ENCODE assay signal across 33 cellular contexts in the genomic region with DNA sequence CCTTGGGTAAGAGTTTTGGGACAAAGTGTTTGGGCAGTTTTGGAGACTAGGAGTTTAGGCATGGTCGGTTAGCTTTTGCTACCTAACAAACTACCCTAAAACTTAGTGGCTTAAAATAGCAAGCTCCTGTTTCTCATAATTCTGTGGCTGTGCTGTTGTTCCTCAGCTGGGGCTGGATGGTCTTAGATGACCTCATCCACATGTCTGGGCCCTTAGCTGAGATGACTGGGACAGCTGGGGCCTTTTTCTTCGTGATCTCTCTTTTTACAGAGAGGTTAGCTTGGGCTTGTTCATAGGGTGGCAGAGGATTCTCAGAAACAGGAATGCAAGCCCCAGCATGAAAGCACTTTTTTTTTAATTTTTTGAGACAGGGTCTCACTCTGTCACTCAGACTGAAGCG. TPM values are rescaled to one million over a fixed set of nuclear protein-coding genes. Genes with fewer than 3 reads are reported as not detected.
"Had no signal": no experiment of that assay in that cellular context is flagged by ENCODE, and none has a peak within 500 bp of the region (broad histone marks: within the 10 kb centered on the region; RNA-seq: fewer than 3 reads in every experiment).

No MANE protein-coding gene starts in this region.

- ATAC-seq: foreskin keratinocyte; gastroesophageal sphincter; heart right ventricle; left cardiac atrium; left lung; mucosa of descending colon; naive thymus-derived CD8-positive, alpha-beta T cell; psoas muscle; right cardiac atrium; stimulated activated memory B cell treated with anti-CD40 and anti-IgM and Interleukin-4, amounts not matched to agents 10 μg/mL and 1 μg/mL and 100 μg/mL, for 72 hours; stimulated activated naive CD8-positive, alpha-beta T cell treated with anti-CD3 and anti-CD28 coated beads, Interleukin-15, Interleukin-2, amounts not matched to agents 100 U/mL and 50 U/mL, for 24 hours; upper lobe of right lung had no signal

- H3K9me3 ChIP-seq: esophagus muscularis mucosa, gastroesophageal sphincter, heart right ventricle, left lung, mucosa of descending colon, ovary, psoas muscle, testis, transverse colon, upper lobe of right lung, uterus had no signal

- H3K27me3 ChIP-seq: esophagus muscularis mucosa, gastroesophageal sphincter, heart right ventricle, left lung, ovary, testis, transverse colon, upper lobe of right lung, uterus had no signal

- H3K4me1 ChIP-seq: esophagus muscularis mucosa, foreskin keratinocyte, gastroesophageal sphincter, psoas muscle, transverse colon, uterus had no signal

- DNase-seq: effector memory CD4-positive, alpha-beta T cell; foreskin keratinocyte; glutamatergic neuron; heart right ventricle; hippocampal formation; left cardiac atrium; left lung; mesenchymal stem cell; mucosa of descending colon; naive thymus-derived CD8-positive, alpha-beta T cell; nephron progenitor cell; occipital lobe; ovary; posterior cingulate gyrus; psoas muscle; right cardiac atrium; stimulated activated CD4-positive, alpha-beta T cell treated with anti-CD3 and anti-CD28 coated beads, Interleukin-2, amount 100 ng/mL, for 24 hours; stimulated activated CD4-positive, alpha-beta T cell treated with anti-CD3 and anti-CD28 coated beads, Interleukin-4, amount 100 ng/mL, for 4 hours; stimulated activated naive CD8-positive, alpha-beta T cell treated with anti-CD3 and anti-CD28 coated beads, Interleukin-15, Interleukin-2, amounts not matched to agents 100 U/mL and 50 U/mL, for 24 hours; substantia nigra; testis; transverse colon; upper lobe of right lung; uterus had no signal

- H3K36me3 ChIP-seq: esophagus muscularis mucosa, gastroesophageal sphincter, heart right ventricle, left lung, ovary, transverse colon, upper lobe of right lung, uterus had no signal

- H3K27ac ChIP-seq: esophagus muscularis mucosa, foreskin keratinocyte, gastroesophageal sphincter, heart right ventricle, left lung, ovary, psoas muscle, testis, transverse colon, upper lobe of right lung, uterus had no signal

- H3K4me3 ChIP-seq: esophagus muscularis mucosa, gastroesophageal sphincter, heart right ventricle, left lung, mucosa of descending colon, ovary, psoas muscle, testis, transverse colon, upper lobe of right lung, uterus had no signal

RNA-seq across cellular contexts. Expression of a gene that starts 6.6 kb away (rescaled TPM):
- total RNA-seq: endothelial cell of umbilical vein; epithelial cell of proximal tubule; fibroblast of lung; foreskin keratinocyte; kidney epithelial cell; left lung; lung microvascular endothelial cell; naive thymus-derived CD8-positive, alpha-beta T cell; renal cortical epithelial cell had no signal
- polyA plus RNA-seq: endothelial cell of umbilical vein; fibroblast of lung; foreskin keratinocyte; naive thymus-derived CD8-positive, alpha-beta T cell had no signal

RNA-seq across cellular contexts. Expression of a gene that starts 32.3 kb away (rescaled TPM):
- total RNA-seq: endothelial cell of umbilical vein; epithelial cell of proximal tubule; foreskin keratinocyte; kidney epithelial cell; lung microvascular endothelial cell; naive thymus-derived CD8-positive, alpha-beta T cell; renal cortical epithelial cell had no signal
- polyA plus RNA-seq: endothelial cell of umbilical vein; foreskin keratinocyte; naive thymus-derived CD8-positive, alpha-beta T cell had no signal

RNA-seq across cellular contexts. Expression of a gene that starts 42.5 kb away (rescaled TPM):
- total RNA-seq: endothelial cell of umbilical vein; epithelial cell of proximal tubule; foreskin keratinocyte; lung microvascular endothelial cell; naive thymus-derived CD8-positive, alpha-beta T cell had no signal
- polyA plus RNA-seq: endothelial cell of umbilical vein; foreskin keratinocyte; naive thymus-derived CD8-positive, alpha-beta T cell had no signal
